In the genomic region with DNA sequence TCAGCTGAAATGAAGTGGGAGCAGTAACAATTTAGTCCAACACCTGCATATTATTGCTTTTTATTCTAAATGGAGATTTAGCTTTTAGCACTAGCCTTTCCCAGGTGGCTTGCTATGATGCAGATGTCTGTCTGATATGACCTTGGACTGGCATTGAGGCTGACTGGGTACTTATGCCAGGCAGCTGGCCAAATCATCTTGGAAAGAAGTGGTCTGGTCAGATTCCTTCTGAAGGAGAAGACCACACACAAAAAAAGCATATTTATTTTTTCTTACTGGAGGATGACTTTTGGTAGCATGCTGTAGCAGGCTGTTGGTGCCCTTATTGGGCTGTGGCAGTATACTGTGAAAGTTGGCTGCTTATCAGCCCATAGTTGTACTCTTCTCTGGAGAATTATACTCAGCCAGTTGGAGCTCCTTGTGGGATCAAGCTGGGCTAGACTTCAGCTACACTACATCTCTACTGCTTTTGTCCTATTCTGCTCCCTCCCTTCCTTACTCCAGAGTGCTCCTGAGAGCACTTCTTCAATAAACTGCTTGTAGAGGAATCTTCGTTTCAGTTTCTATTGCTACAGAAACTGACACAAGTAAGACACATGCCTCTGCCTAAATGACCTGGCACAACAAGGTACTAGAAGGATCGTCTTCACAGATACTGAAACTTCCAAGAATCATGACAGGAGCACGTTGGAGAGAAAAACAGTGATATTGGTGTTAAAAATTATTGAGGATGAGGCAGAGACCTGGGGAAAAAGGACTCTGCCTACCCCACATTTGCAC, we compare ENCODE assay signal across 21 cellular contexts.
DNase-seq lines count a peak whose midpoint lies in the region; ATAC-seq, FAIRE-seq and TF ChIP-seq lines count a peak whose summit lies in the region.
"Had no signal": no experiment of that assay in that cellular context is flagged by ENCODE, and none has a peak within 500 bp of the region (broad histone marks: within the 10 kb centered on the region; RNA-seq: fewer than 3 reads in every experiment).

No MANE protein-coding gene starts in this region.

- H3K4me2 ChIP-seq in A549: no peak overlapping the region
- peak overlapping the region; percentile 56 for H3K4me2 ChIP-seq in MM.1S (ENCODE audit: low read depth, low read length)
- H3K4me2 ChIP-seq: GM23338 had no signal

- TF ChIP-seq CTCF in A549 (IDR thresholded peaks at IDR 0.05) (no peak), MM.1S (IDR thresholded peaks at IDR 0.05; ENCODE audit: low read length) (no peak)

- TF ChIP-seq POLR2A in A549 (IDR thresholded peaks at IDR 0.05; ENCODE audit: low read length): no peak

- ATAC-seq in A549 (no peak), GM18498 (IDR thresholded peaks at IDR 0.05; ENCODE audit: unreplicated experiment) (peak; percentile 86), GM21786 (IDR thresholded peaks at IDR 0.05; ENCODE audit: unreplicated experiment) (peak; percentile 64), HG03439 (IDR thresholded peaks at IDR 0.05; ENCODE audit: unreplicated experiment) (no peak)
- ATAC-seq: activated T-helper 17 cell treated with anti-CD3 and anti-CD28 coated beads, Interleukin-2, amount 50 U/mL, for 72 hours; GM23338; Right ventricle myocardium inferior had no signal

- H3K4me1 ChIP-seq in A549: 0 out of 3 replicates have a peak, but pooled peaks cover 5% of the 10 kb centered on the region
- peaks cover 16% of the 10 kb centered on the region; the same call in 1 of the 2 replicates for H3K4me1 ChIP-seq in MM.1S (ENCODE audit: low read length)
- H3K4me1 ChIP-seq in small intestine (ENCODE audit: control insufficient read depth in 2 of 2, insufficient read depth in 1 of 2, low read depth in 1 of 2, low read length in 1 of 2): no peaks in the 10 kb centered on the region

- DNase-seq in A549 (ENCODE audit: low read depth in 1 of 2, low spot score in 1 of 2) (no peak), MM.1S (peak; percentile 49), SKM-1 (lab: John Stamatoyannopoulos, UW; ENCODE audit: unreplicated experiment) (no peak), small intestine (no peak), OCI-M1 (lab: John Stamatoyannopoulos, UW) (no peak)
- DNase-seq: CD4-positive, alpha-beta T cell; dermis blood vessel endothelial cell; foreskin melanocyte; kidney glomerular epithelial cell; NCI-H1092; stimulated activated CD4-positive, alpha-beta T cell treated with anti-CD3 and anti-CD28 coated beads, Interleukin-4, amount 100 ng/mL, for 1 hour; substantia nigra; WERI-Rb-1 had no signal

- WGBS in A549 (ENCODE audit: missing lambda C conversion rate): 42% methylated on average over 3 of the region's 3 CpGs
- 19 to 37% (median 28%) methylated on average over 3 of the region's 3 CpGs for WGBS in small intestine, 3 donors

- CTCF ChIA-PET in A549 (lab: Yijun Ruan, JAX): interaction anchor here (0.8 kb wide), 1 partner anchor 21 kb away, joined by 3 read pairs; no protein-coding TSS in a partner anchor

- no peaks in the 10 kb centered on the region for H3K36me3 ChIP-seq in MM.1S (replicated peaks; ENCODE audit: insufficient read depth, low read length)
- H3K36me3 ChIP-seq in small intestine (ENCODE audit: control insufficient read depth in 2 of 2, insufficient read depth in 2 of 2, low read length in 2 of 2): no peaks in the 10 kb centered on the region
- H3K36me3 ChIP-seq: WERI-Rb-1 had no signal

- no peak for TF ChIP-seq EP300 in A549 (IDR thresholded peaks at IDR 0.05)

- H3K9me3 ChIP-seq in A549 (no peaks in the 10 kb centered on the region), MM.1S (replicated peaks; ENCODE audit: insufficient read depth, low read length) (no peaks in the 10 kb centered on the region), small intestine (ENCODE audit: control insufficient read depth, low read depth) (no peaks in the 10 kb centered on the region)

- no peaks in the 10 kb centered on the region for H3K79me2 ChIP-seq in MM.1S (ENCODE audit: low read length)

- H3K27ac ChIP-seq in A549: no peak overlapping the region
- peak overlapping the region; percentile 21; the same call in 1 of the 2 replicates for H3K27ac ChIP-seq in MM.1S (ENCODE audit: low read length)
- no peak overlapping the region for H3K27ac ChIP-seq in small intestine (ENCODE audit: low read depth in 1 of 2, low read length in 1 of 2)
- H3K27ac ChIP-seq: skin epidermis, WERI-Rb-1 had no signal

- H3K4me3 ChIP-seq in A549 (no peak overlapping the region), MM.1S (ENCODE audit: low read length) (no peak overlapping the region), small intestine (ENCODE audit: low read depth in 1 of 2, low read length in 2 of 2) (no peak overlapping the region)
- H3K4me3 ChIP-seq: GM23338, skin epidermis had no signal

- POLR2A ChIA-PET in A549 (lab: Yijun Ruan, JAX): no interaction called here

- peak overlapping the region; percentile 36 for H2AFZ ChIP-seq in MM.1S (ENCODE audit: low read length)
- H2AFZ ChIP-seq: GM23338 had no signal

- H3K27me3 ChIP-seq in MM.1S (replicated peaks; ENCODE audit: insufficient read depth, low read length) (no peaks in the 10 kb centered on the region), small intestine (ENCODE audit: control insufficient read depth in 2 of 2, insufficient read depth in 2 of 2, low read length in 2 of 2) (no peaks in the 10 kb centered on the region)

- FAIRE-seq in A549 (lab: Jason Lieb, UNC): peak; percentile 80
- no peak for FAIRE-seq in small intestine (lab: Jason Lieb, UNC)
- FAIRE-seq: bronchial epithelial cell had no signal

- H3K9ac ChIP-seq in MM.1S (ENCODE audit: low read length): no peak overlapping the region

- H4K20me1 ChIP-seq in MM.1S (ENCODE audit: insufficient read depth, low read length): no peaks in the 10 kb centered on the region

- H3K9me2 ChIP-seq in MM.1S (replicated peaks; ENCODE audit: insufficient read depth, low read length): no peaks in the 10 kb centered on the region

- no peak for TF ChIP-seq RAD21 in A549 (conservative IDR thresholded peaks at IDR 0.05 in 1 of 2, IDR thresholded peaks at IDR 0.05 in 1 of 2)

- H3F3A ChIP-seq in MM.1S (ENCODE audit: insufficient read depth, low read length): 0 out of 2 replicates have a peak, but pooled peaks cover 4% of the 10 kb centered on the region

TF ChIP-seq in A549, 52 proteins besides CTCF, POLR2A, EP300 and RAD21:
- TF ChIP-seq ZFP36 (IDR thresholded peaks at IDR 0.05; ENCODE audit: borderline replicate concordance, partially characterized antibody) (no peak), ESRRA (IDR thresholded peaks at IDR 0.05; ENCODE audit: borderline replicate concordance, low read length) (no peak), RCOR1 (IDR thresholded peaks at IDR 0.05; ENCODE audit: low read depth, low read length) (no peak), NPAS2 (CRISPR knock-in tag; IDR thresholded peaks at IDR 0.05; ENCODE audit: borderline replicate concordance) (no peak), CEBPB (IDR thresholded peaks at IDR 0.05) (no peak)
- TF ChIP-seq, protein P1, sequence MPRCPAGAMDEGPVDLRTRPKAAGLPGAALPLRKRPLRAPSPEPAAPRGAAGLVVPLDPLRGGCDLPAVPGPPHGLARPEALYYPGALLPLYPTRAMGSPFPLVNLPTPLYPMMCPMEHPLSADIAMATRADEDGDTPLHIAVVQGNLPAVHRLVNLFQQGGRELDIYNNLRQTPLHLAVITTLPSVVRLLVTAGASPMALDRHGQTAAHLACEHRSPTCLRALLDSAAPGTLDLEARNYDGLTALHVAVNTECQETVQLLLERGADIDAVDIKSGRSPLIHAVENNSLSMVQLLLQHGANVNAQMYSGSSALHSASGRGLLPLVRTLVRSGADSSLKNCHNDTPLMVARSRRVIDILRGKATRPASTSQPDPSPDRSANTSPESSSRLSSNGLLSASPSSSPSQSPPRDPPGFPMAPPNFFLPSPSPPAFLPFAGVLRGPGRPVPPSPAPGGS (IDR thresholded peaks at IDR 0.05): no peak

Comparison
In these comparisons a context has a peak if more than half of its experiments do, and no peak if none do; other contexts are left out.
1. ATAC-seq: peak in GM18498 (single experiment) and GM21786 (single experiment); none in A549 (0 of 2) and HG03439 (single experiment).